ENCODE assay signal across 29 cellular contexts in genomic region chr7:64114791-64115190, GRCh38.
"Had no signal": no experiment of that assay in that cellular context is flagged by ENCODE, and none has a peak within 500 bp of the region (broad histone marks: within the 10 kb centered on the region; RNA-seq: fewer than 3 reads in every experiment).

No MANE protein-coding gene starts in this region.

- H3K9me3 ChIP-seq: pancreas, right lobe of liver, testis, upper lobe of right lung, uterus had no signal

- H3K27me3 Mint-ChIP-seq: naive thymus-derived CD8-positive, alpha-beta T cell; natural killer cell treated with Interleukin-12 subunit alpha and Interleukin-12 subunit beta and Interleukin-15 and Interleukin-18, amount 100 ng/mL, for 72 hours; progenitor cell of endocrine pancreas; stimulated activated naive B cell treated with anti-CD40 and anti-IgM and Interleukin-4, amounts not matched to agents 10 μg/mL and 1 μg/mL and 100 μg/mL, for 72 hours; stimulated activated naive CD8-positive, alpha-beta T cell treated with anti-CD3 and anti-CD28 coated beads, Interleukin-15, Interleukin-2, amounts not matched to agents 100 ng/mL and 50 ng/mL, for 24 hours; type B pancreatic cell had no signal

- H3K27ac Mint-ChIP-seq: natural killer cell treated with Interleukin-12 subunit alpha and Interleukin-12 subunit beta and Interleukin-15 and Interleukin-18, amount 100 ng/mL, for 72 hours; nephron progenitor cell; progenitor cell of endocrine pancreas; stimulated activated effector memory CD8-positive, alpha-beta T cell treated with anti-CD3 and anti-CD28 coated beads, Interleukin-12 subunit alpha, Interleukin-12 subunit beta, amount 100 ng/mL, for 72 hours; stimulated activated naive B cell treated with anti-CD40 and anti-IgM and Interleukin-4, amounts not matched to agents 10 μg/mL and 1 μg/mL and 100 μg/mL, for 72 hours; stimulated activated naive CD8-positive, alpha-beta T cell treated with anti-CD3 and anti-CD28 coated beads, Interleukin-15, Interleukin-2, amounts not matched to agents 100 ng/mL and 50 ng/mL, for 24 hours; type B pancreatic cell had no signal

- H3K4me3 ChIP-seq: pancreas, psoas muscle, right lobe of liver, sigmoid colon, suprapubic skin, testis, tibial artery, transverse colon, upper lobe of right lung, uterus had no signal

- H3K4me1 Mint-ChIP-seq: naive thymus-derived CD8-positive, alpha-beta T cell; nephron progenitor cell; neural crest cell; stimulated activated effector memory CD8-positive, alpha-beta T cell treated with anti-CD3 and anti-CD28 coated beads, Interleukin-12 subunit alpha, Interleukin-12 subunit beta, amount 100 ng/mL, for 72 hours; stimulated activated naive B cell treated with anti-CD40 and anti-IgM and Interleukin-4, amounts not matched to agents 10 μg/mL and 1 μg/mL and 100 μg/mL, for 72 hours had no signal

- DNase-seq: naive thymus-derived CD8-positive, alpha-beta T cell; nephron progenitor cell; nucleus accumbens; psoas muscle; right cardiac atrium; sigmoid colon; small intestine; stimulated activated CD4-positive, alpha-beta T cell treated with anti-CD3 and anti-CD28 coated beads, Interleukin-15, amount 100 ng/mL, for 24 hours; stimulated activated CD4-positive, alpha-beta T cell treated with anti-CD3 and anti-CD28 coated beads, Interleukin-2, amount 100 ng/mL, for 24 hours; stimulated activated CD4-positive, alpha-beta T cell treated with anti-CD3 and anti-CD28 coated beads, Interleukin-2, amount 100 ng/mL, for 48 hours; stimulated activated CD4-positive, alpha-beta T cell treated with anti-CD3 and anti-CD28 coated beads, Interleukin-4, amount 100 ng/mL, for 24 hours; stimulated activated naive B cell treated with anti-CD40 and anti-IgM and Interleukin-4, amounts not matched to agents 10 μg/mL and 1 μg/mL and 100 μg/mL, for 72 hours; stimulated activated naive CD4-positive, alpha-beta T cell treated with Interleukin-2 at 50 U/mL for 16 hours; substantia nigra; testis; transverse colon; upper lobe of right lung; uterus had no signal

- H3K27ac ChIP-seq: neutrophil, pancreas, psoas muscle, right lobe of liver, sigmoid colon, suprapubic skin, testis, tibial artery, transverse colon, upper lobe of right lung, uterus had no signal

- ATAC-seq: naive thymus-derived CD8-positive, alpha-beta T cell; natural killer cell treated with Interleukin-12 subunit alpha and Interleukin-12 subunit beta and Interleukin-15 and Interleukin-18, amount 100 ng/mL, for 72 hours; pancreas; psoas muscle; right cardiac atrium; stimulated activated effector memory CD8-positive, alpha-beta T cell treated with anti-CD3 and anti-CD28 coated beads, Interleukin-12 subunit alpha, Interleukin-12 subunit beta, amount 100 ng/mL, for 72 hours; stimulated activated naive B cell treated with anti-CD40 and anti-IgM and Interleukin-4, amounts not matched to agents 10 μg/mL and 1 μg/mL and 100 μg/mL, for 72 hours had no signal

- H3K36me3 ChIP-seq: neutrophil, pancreas, right lobe of liver, sigmoid colon, suprapubic skin, transverse colon, upper lobe of right lung, uterus had no signal

- H3K4me3 Mint-ChIP-seq: naive thymus-derived CD8-positive, alpha-beta T cell; natural killer cell treated with Interleukin-12 subunit alpha and Interleukin-12 subunit beta and Interleukin-15 and Interleukin-18, amount 100 ng/mL, for 72 hours; nephron progenitor cell; neural crest cell; stimulated activated effector memory CD8-positive, alpha-beta T cell treated with anti-CD3 and anti-CD28 coated beads, Interleukin-12 subunit alpha, Interleukin-12 subunit beta, amount 100 ng/mL, for 72 hours; stimulated activated naive B cell treated with anti-CD40 and anti-IgM and Interleukin-4, amounts not matched to agents 10 μg/mL and 1 μg/mL and 100 μg/mL, for 72 hours; stimulated activated naive CD8-positive, alpha-beta T cell treated with anti-CD3 and anti-CD28 coated beads, Interleukin-15, Interleukin-2, amounts not matched to agents 100 ng/mL and 50 ng/mL, for 24 hours; type B pancreatic cell had no signal

- H3K27me3 ChIP-seq: neutrophil, pancreas, right lobe of liver, sigmoid colon, suprapubic skin, testis, tibial artery, transverse colon, upper lobe of right lung, uterus had no signal

- H3K4me1 ChIP-seq: pancreas, psoas muscle, right lobe of liver, sigmoid colon, suprapubic skin, testis, tibial artery, transverse colon, upper lobe of right lung, uterus had no signal
